ENCODE assay signal across 8 cellular contexts in genomic region chr4:53196872-53197759, GRCh38.
DNase-seq lines count a peak whose midpoint lies in the region; ATAC-seq and TF ChIP-seq lines count a peak whose summit lies in the region.

No MANE protein-coding gene starts in this region.

- H3K9me3 ChIP-seq in hepatocyte (ENCODE audit: low read depth), result no peaks in the 10 kb centered on the region
- no peaks in the 10 kb centered on the region for H3K9me3 ChIP-seq in smooth muscle cell (replicated peaks; ENCODE audit: low read depth)

- H3K36me3 ChIP-seq in hepatocyte (replicated peaks; ENCODE audit: insufficient read depth, low read depth) (no peaks in the 10 kb centered on the region), smooth muscle cell (ENCODE audit: low read depth) (no peaks in the 10 kb centered on the region)

- no peak overlapping the region for H3K4me3 Mint-ChIP-seq in effector memory CD8-positive, alpha-beta T cell

- H4K20me1 ChIP-seq in hepatocyte (ENCODE audit: insufficient read depth, poor library complexity, severe bottlenecking), result no peaks in the 10 kb centered on the region
- H4K20me1 ChIP-seq in smooth muscle cell (ENCODE audit: low read depth), result no peaks in the 10 kb centered on the region

- DNase-seq in GDM1 (lab: John Stamatoyannopoulos, UW) (peak; percentile 33), NCI-H2227 treated with DMSO at 0.1 percent for 48 hours (lab: John Stamatoyannopoulos, UW) (peak; percentile 49), amniotic stem cell (lab: John Stamatoyannopoulos, UW) (peak; percentile 82), hepatocyte (ENCODE audit: low spot score) (peak; percentile 84), smooth muscle cell (lab: John Stamatoyannopoulos, UW; ENCODE audit: unreplicated experiment) (no peak)
- no peak for DNase-seq in effector memory CD8-positive, alpha-beta T cell

- peak overlapping the region; percentile 72 for H3K27ac ChIP-seq in hepatocyte
- H3K27ac ChIP-seq in smooth muscle cell (ENCODE audit: low read depth), result peak overlapping the region; percentile 66

- H3K27me3 Mint-ChIP-seq in effector memory CD8-positive, alpha-beta T cell, result no peaks in the 10 kb centered on the region

- H3K27me3 ChIP-seq in hepatocyte (no peaks in the 10 kb centered on the region), smooth muscle cell (ENCODE audit: low read depth) (no peaks in the 10 kb centered on the region)

- H3K4me1 Mint-ChIP-seq in effector memory CD8-positive, alpha-beta T cell (ENCODE audit: low read depth in 2 of 2), result no peaks in the 10 kb centered on the region

- H3F3A ChIP-seq in smooth muscle cell (ENCODE audit: low read depth), result peaks cover 6% of the 10 kb centered on the region

- H2AFZ ChIP-seq in hepatocyte (no peak overlapping the region), smooth muscle cell (ENCODE audit: low read depth) (peak overlapping the region; percentile 48)

- TF ChIP-seq CTCF in hepatocyte (IDR thresholded peaks at IDR 0.05; ENCODE audit: poor library complexity), result peak; percentile 79
- peak; percentile 75 for TF ChIP-seq CTCF in smooth muscle cell (IDR thresholded peaks at IDR 0.05; ENCODE audit: borderline replicate concordance, insufficient read depth, poor library complexity, severe bottlenecking)

- H3K27ac Mint-ChIP-seq in effector memory CD8-positive, alpha-beta T cell, result no peak overlapping the region

- H3K4me1 ChIP-seq in hepatocyte (ENCODE audit: insufficient read depth) (no peaks in the 10 kb centered on the region), smooth muscle cell (ENCODE audit: low read depth) (peaks cover 17% of the 10 kb centered on the region)

- no peaks in the 10 kb centered on the region for H3K36me3 Mint-ChIP-seq in effector memory CD8-positive, alpha-beta T cell (ENCODE audit: insufficient read depth)

- H3K9ac ChIP-seq in smooth muscle cell (ENCODE audit: low read depth), result no peak overlapping the region

- 54% methylated on average over 4 of the region's 4 CpGs for WGBS in hepatocyte (ENCODE audit: low lambda C conversion rate, missing lambda C conversion rate)
- 60% methylated on average over 4 of the region's 4 CpGs for WGBS in smooth muscle cell (ENCODE audit: low lambda C conversion rate)

- H3K9me3 Mint-ChIP-seq in effector memory CD8-positive, alpha-beta T cell, result no peaks in the 10 kb centered on the region

- H3K9me2 ChIP-seq in hepatocyte (replicated peaks; ENCODE audit: insufficient read depth), result no peaks in the 10 kb centered on the region

- peak; percentile 57 for ATAC-seq in HG02798 (IDR thresholded peaks at IDR 0.05; ENCODE audit: poor library complexity, unreplicated experiment)
- no peak for ATAC-seq in effector memory CD8-positive, alpha-beta T cell (replicated peaks)
- ATAC-seq in GM18907 (IDR thresholded peaks at IDR 0.05; ENCODE audit: unreplicated experiment), result no peak

- H3K4me2 ChIP-seq in hepatocyte (peak overlapping the region; percentile 61), smooth muscle cell (peak overlapping the region; percentile 78)

- H3K4me3 ChIP-seq in hepatocyte, result no peak overlapping the region
- H3K4me3 ChIP-seq in smooth muscle cell, result peak overlapping the region; percentile 33

- H3K79me2 ChIP-seq in hepatocyte (no peaks in the 10 kb centered on the region), smooth muscle cell (ENCODE audit: low read depth) (no peaks in the 10 kb centered on the region)

Comparison
In these comparisons a context has a peak if more than half of its experiments do, and no peak if none do; other contexts are left out.
1. DNase-seq: peak in GDM1 (single experiment), NCI-H2227 treated with DMSO at 0.1 percent for 48 hours (single experiment), amniotic stem cell (single experiment) and hepatocyte (single experiment); none in smooth muscle cell (single experiment) and effector memory CD8-positive, alpha-beta T cell (0 of 3).